11 cellular contexts compared by ENCODE assay signal in genomic region chr5:131854134-131854533, GRCh38. TPM values are rescaled to one million over a fixed set of nuclear protein-coding genes. Genes with fewer than 3 reads are reported as not detected.
DNase-seq lines count a peak whose midpoint lies in the region; ATAC-seq, FAIRE-seq and TF ChIP-seq lines count a peak whose summit lies in the region.
"Had no signal": no experiment of that assay in that cellular context is flagged by ENCODE, and none has a peak within 500 bp of the region (broad histone marks: within the 10 kb centered on the region; RNA-seq: fewer than 3 reads in every experiment).

No MANE protein-coding gene starts in this region.

- CTCF ChIA-PET in CD4-positive, alpha-beta T cell (lab: Charles Lee): no interaction called here

- H3K9me3 Mint-ChIP-seq in CD4-positive, alpha-beta T cell: peaks cover 7% of the 10 kb centered on the region

- H3K36me3 ChIP-seq in bronchial epithelial cell (ENCODE audit: control insufficient read depth, insufficient read depth, low read length) (no peaks in the 10 kb centered on the region), adrenal gland (replicated peaks in 1 of 2) (no peaks in the 10 kb centered on the region)

- H3K27me3 ChIP-seq in bronchial epithelial cell (ENCODE audit: control insufficient read depth, insufficient read depth, low read length): no peaks in the 10 kb centered on the region
- H3K27me3 ChIP-seq in CD4-positive, alpha-beta T cell (ENCODE audit: control insufficient read depth, insufficient read depth, low read length): no peaks in the 10 kb centered on the region
- H3K27me3 ChIP-seq in adrenal gland: no peaks in the 10 kb centered on the region

- H3K36me3 Mint-ChIP-seq in CD4-positive, alpha-beta T cell (ENCODE audit: low read depth): peaks cover 5% of the 10 kb centered on the region

- H3K9me3 ChIP-seq in CD4-positive, alpha-beta T cell (ENCODE audit: control insufficient read depth, low read length): peaks cover 5% of the 10 kb centered on the region
- H3K9me3 ChIP-seq in adrenal gland (replicated peaks in 1 of 3): no peaks in the 10 kb centered on the region

- H3K27ac Mint-ChIP-seq in CD4-positive, alpha-beta T cell: no peak overlapping the region

- H3K4me3 Mint-ChIP-seq in CD4-positive, alpha-beta T cell: no peak overlapping the region

- ATAC-seq in GM18502 (IDR thresholded peaks at IDR 0.05; ENCODE audit: poor library complexity, unreplicated experiment) (peak; percentile 91), GM21528 (IDR thresholded peaks at IDR 0.05; ENCODE audit: low FRiP score, unreplicated experiment) (peak; percentile 75), HG03575 (IDR thresholded peaks at IDR 0.05; ENCODE audit: extremely low read depth, insufficient number of reproducible peaks, low FRiP score, unreplicated experiment) (peak; percentile 61)
- no peak for ATAC-seq in CD4-positive, alpha-beta T cell (ENCODE audit: poor library complexity)

- in situ Hi-C loops in GM13976 (cut with MboI; ENCODE audit: low sequenced_read_pairs, unreplicated experiment): no loop called here

- H3K27me3 Mint-ChIP-seq in CD4-positive, alpha-beta T cell: no peaks in the 10 kb centered on the region

- POLR2A ChIA-PET in CD4-positive, alpha-beta T cell (lab: Charles Lee): no interaction called here

- no peak for FAIRE-seq in bronchial epithelial cell (lab: Jason Lieb, UNC)
- FAIRE-seq: colon had no signal

- H3K4me1 Mint-ChIP-seq in CD4-positive, alpha-beta T cell (ENCODE audit: low read depth): peaks cover 20% of the 10 kb centered on the region

- H3K4me3 ChIP-seq in bronchial epithelial cell (ENCODE audit: low read depth, low read length) (no peak overlapping the region), adrenal gland (no peak overlapping the region)

- no peak for TF ChIP-seq POLR2A in adrenal gland (IDR thresholded peaks at IDR 0.05)

- intact Hi-C loops in CD4-positive, alpha-beta T cell (cut with DNase I, micrococcal nuclease): no loop called here
- intact Hi-C loops in adrenal gland (cut with DNase I): no loop called here

- TF ChIP-seq CTCF in bronchial epithelial cell (IDR thresholded peaks at IDR 0.05; ENCODE audit: insufficient read depth, low read length, severe bottlenecking) (no peak), GM13976 (IDR thresholded peaks at IDR 0.05; ENCODE audit: borderline replicate concordance, control extremely low read depth, extremely low read depth, insufficient read depth, missing control alignments) (no peak), adrenal gland (IDR thresholded peaks at IDR 0.05) (no peak)
- no peak for TF ChIP-seq CTCF in CD4-positive, alpha-beta T cell (IDR thresholded peaks at IDR 0.05)

- DNase-seq in bronchial epithelial cell (ENCODE audit: low read depth) (peak; percentile 75), NCI-H2029 treated with DMSO at 0.1 percent for 48 hours (lab: John Stamatoyannopoulos, UW) (no peak), GM13976 (ENCODE audit: low spot score) (no peak), adrenal gland (no peak)
- DNase-seq in CD4-positive, alpha-beta T cell: no peak
- DNase-seq: NCI-H2171 treated with DMSO at 0.1 percent for 48 hours; stimulated activated naive CD4-positive, alpha-beta T cell treated with Interleukin-2 at 50 U/mL for 16 hours had no signal

- H3K4me1 ChIP-seq in adrenal gland (replicated peaks in 1 of 2): no peaks in the 10 kb centered on the region

- no peak overlapping the region for H3K27ac ChIP-seq in CD4-positive, alpha-beta T cell (ENCODE audit: low read depth, low read length)
- no peak overlapping the region for H3K27ac ChIP-seq in adrenal gland

RNA-seq across cellular contexts. Expression of gene FNIP1, which starts 57.3 kb away (rescaled TPM):
- total RNA-seq in bronchial epithelial cell (36.7 and 45.0 TPM in 2 replicates), adrenal gland (10 to 100 TPM; 25.6 to 63.4 (median 40.6) TPM)
- total RNA-seq in CD4-positive, alpha-beta T cell: 10 to 100 TPM; 34.5 to 34.7 TPM
- 10 to 100 TPM in 1 of 3 donors, 1 to 10 TPM in 2; 2.9 to 20.6 (median 7.4) TPM for polyA plus RNA-seq in adrenal gland
